ENCODE assay signal across 1 cellular context in the genomic region with DNA sequence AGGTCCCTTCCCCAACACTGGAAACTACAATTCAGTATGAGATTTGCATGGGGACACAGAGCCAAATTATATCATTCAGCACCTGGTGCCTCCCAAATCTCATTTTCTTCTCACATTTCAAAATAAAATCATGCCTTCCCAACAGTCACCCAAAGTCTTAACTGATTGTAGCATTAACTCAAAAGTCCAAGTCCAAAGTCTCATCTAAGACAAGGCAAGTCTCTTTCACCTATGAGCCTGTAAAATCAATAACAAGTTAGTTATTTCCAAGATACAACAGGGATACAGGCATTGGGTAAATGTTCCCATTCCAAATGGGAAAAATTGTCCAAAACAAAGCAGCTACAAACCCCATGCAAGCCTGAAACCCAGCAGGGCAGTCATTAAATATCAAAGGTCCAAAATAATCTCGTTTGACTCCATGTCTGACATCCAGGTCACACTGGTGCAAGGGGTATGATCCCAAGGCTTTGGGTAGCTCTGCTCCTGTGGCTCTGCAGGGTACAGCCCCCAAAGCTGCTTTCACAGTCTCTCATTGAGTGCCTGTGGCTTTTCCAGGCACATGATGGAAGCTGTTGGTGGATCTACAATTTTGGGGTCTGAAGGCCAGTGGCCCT.
TF ChIP-seq lines count a peak whose summit lies in the region.

No MANE protein-coding gene starts in this region.

TF ChIP-seq in liver, 16 proteins besides CTCF, POLR2A, EP300 and RAD21:
- no peak for TF ChIP-seq REST (IDR thresholded peaks at IDR 0.05)
- TF ChIP-seq HNF4A (conservative IDR thresholded peaks at IDR 0.05), result peak; percentile 74 to 95
- TF ChIP-seq GABPA (IDR thresholded peaks at IDR 0.05 in 1 of 2, conservative IDR thresholded peaks at IDR 0.05 in 1 of 2), result no peak
- TF ChIP-seq RXRA (IDR thresholded peaks at IDR 0.05), result peak in 1 of 2 donors; percentile 25
- no peak for TF ChIP-seq MAX (IDR thresholded peaks at IDR 0.05)
- peak; percentile 76 for TF ChIP-seq HNF4G (IDR thresholded peaks at IDR 0.05)
- no peak for TF ChIP-seq FOXA1 (IDR thresholded peaks at IDR 0.05)
- TF ChIP-seq SP1 (IDR thresholded peaks at IDR 0.05), result peak; percentile 52
- TF ChIP-seq YY1 (IDR thresholded peaks at IDR 0.05), result peak; percentile 32
- TF ChIP-seq TAF1 (conservative IDR thresholded peaks at IDR 0.05), result no peak
- TF ChIP-seq EGR1 (IDR thresholded peaks at IDR 0.05; ENCODE audit: low read depth in 2 of 2), result no peak
- no peak for TF ChIP-seq FOXA2 (IDR thresholded peaks at IDR 0.05)
- TF ChIP-seq NR2F2 (IDR thresholded peaks at IDR 0.05), result no peak
- no peak for TF ChIP-seq JUND (IDR thresholded peaks at IDR 0.05)
- TF ChIP-seq, protein P1, sequence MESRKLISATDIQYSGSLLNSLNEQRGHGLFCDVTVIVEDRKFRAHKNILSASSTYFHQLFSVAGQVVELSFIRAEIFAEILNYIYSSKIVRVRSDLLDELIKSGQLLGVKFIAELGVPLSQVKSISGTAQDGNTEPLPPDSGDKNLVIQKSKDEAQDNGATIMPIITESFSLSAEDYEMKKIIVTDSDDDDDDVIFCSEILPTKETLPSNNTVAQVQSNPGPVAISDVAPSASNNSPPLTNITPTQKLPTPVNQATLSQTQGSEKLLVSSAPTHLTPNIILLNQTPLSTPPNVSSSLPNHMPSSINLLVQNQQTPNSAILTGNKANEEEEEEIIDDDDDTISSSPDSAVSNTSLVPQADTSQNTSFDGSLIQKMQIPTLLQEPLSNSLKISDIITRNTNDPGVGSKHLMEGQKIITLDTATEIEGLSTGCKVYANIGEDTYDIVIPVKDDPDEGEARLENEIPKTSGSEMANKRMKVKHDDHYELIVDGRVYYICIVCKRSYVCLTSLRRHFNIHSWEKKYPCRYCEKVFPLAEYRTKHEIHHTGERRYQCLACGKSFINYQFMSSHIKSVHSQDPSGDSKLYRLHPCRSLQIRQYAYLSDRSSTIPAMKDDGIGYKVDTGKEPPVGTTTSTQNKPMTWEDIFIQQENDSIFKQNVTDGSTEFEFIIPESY (IDR thresholded peaks at IDR 0.05), result no peak
- no peak for TF ChIP-seq ATF3 (IDR thresholded peaks at IDR 0.05)
